ENCODE assay signal across 24 cellular contexts in genomic region chr10:125911145-125911544, GRCh38.
"Had no signal": no experiment of that assay in that cellular context is flagged by ENCODE, and none has a peak within 500 bp of the region (broad histone marks: within the 10 kb centered on the region; RNA-seq: fewer than 3 reads in every experiment).

No MANE protein-coding gene starts in this region.

- ATAC-seq: activated CD4-positive, alpha-beta T cell treated with anti-CD3 and anti-CD28 coated beads for 36 hours; activated T-helper 17 cell treated with anti-CD3 and anti-CD28 coated beads, Interleukin-2, amount 50 U/mL, for 72 hours had no signal

- H3K27ac ChIP-seq: Peyer's patch, RWPE1, SJCRH30, WERI-Rb-1 had no signal

- DNase-seq: activated CD4-positive, alpha-beta memory T cell treated with anti-CD3 and anti-CD28 coated beads, Interleukin-2, amount 10 ng/mL, durations not matched to agents 7 days and 5 days; activated CD4-positive, alpha-beta T cell treated with anti-CD3 and anti-CD28 coated beads for 36 hours; activated CD4-positive, alpha-beta T cell treated with anti-CD3 and anti-CD28 coated beads, Interleukin-2, amount 50 U/mL, for 1 hour; activated gamma-delta T cell; activated naive CD4-positive, alpha-beta T cell treated with anti-CD3 and anti-CD28 coated beads for 36 hours; activated T-cell treated with anti-CD3 and anti-CD28 coated beads for 4 hours; activated T-cell treated with anti-CD3 and anti-CD28 coated beads, Interleukin-2, amount 50 U/mL, for 48 hours; amygdala; KG1; NCI-H1092; NCI-H1930; NCI-H2171 treated with DMSO at 0.1 percent for 48 hours; NCI-H226; NCI-H526 treated with DMSO at 0.1 percent for 48 hours; NK-92 treated with Interleukin-12 subunit alpha and Interleukin-12 subunit beta, amount 100 ng/mL, for 24 hours; OCI-M1; Peyer's patch; Right ventricle myocardium superior; SJCRH30; SK-N-SH; T-helper 1 cell; WERI-Rb-1 had no signal

- H3K9me3 ChIP-seq: Peyer's patch had no signal

- H3K4me1 ChIP-seq: Peyer's patch had no signal

- H3K4me3 ChIP-seq: Peyer's patch, SJCRH30 had no signal

- H3K27me3 ChIP-seq: Peyer's patch, SJCRH30 had no signal

- H3K36me3 ChIP-seq: Peyer's patch, SJCRH30, WERI-Rb-1 had no signal
